ENCODE assay signal across 1 cellular context in genomic region chr12:120247621-120248030, GRCh38.
TF ChIP-seq lines count a peak whose summit lies in the region.

No MANE protein-coding gene starts in this region.

TF ChIP-seq in K562, 482 proteins besides CTCF, POLR2A, EP300 and RAD21:
- TF ChIP-seq, protein P1, sequence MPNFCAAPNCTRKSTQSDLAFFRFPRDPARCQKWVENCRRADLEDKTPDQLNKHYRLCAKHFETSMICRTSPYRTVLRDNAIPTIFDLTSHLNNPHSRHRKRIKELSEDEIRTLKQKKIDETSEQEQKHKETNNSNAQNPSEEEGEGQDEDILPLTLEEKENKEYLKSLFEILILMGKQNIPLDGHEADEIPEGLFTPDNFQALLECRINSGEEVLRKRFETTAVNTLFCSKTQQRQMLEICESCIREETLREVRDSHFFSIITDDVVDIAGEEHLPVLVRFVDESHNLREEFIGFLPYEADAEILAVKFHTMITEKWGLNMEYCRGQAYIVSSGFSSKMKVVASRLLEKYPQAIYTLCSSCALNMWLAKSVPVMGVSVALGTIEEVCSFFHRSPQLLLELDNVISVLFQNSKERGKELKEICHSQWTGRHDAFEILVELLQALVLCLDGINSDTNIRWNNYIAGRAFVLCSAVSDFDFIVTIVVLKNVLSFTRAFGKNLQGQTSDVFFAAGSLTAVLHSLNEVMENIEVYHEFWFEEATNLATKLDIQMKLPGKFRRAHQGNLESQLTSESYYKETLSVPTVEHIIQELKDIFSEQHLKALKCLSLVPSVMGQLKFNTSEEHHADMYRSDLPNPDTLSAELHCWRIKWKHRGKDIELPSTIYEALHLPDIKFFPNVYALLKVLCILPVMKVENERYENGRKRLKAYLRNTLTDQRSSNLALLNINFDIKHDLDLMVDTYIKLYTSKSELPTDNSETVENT (CRISPR knock-in tag; IDR thresholded peaks at IDR 0.05): no peak
- TF ChIP-seq, protein P2, sequence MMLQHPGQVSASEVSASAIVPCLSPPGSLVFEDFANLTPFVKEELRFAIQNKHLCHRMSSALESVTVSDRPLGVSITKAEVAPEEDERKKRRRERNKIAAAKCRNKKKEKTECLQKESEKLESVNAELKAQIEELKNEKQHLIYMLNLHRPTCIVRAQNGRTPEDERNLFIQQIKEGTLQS (IDR thresholded peaks at IDR 0.05): peak; percentile 67
- TF ChIP-seq, protein P2 (CRISPR knock-in tag; conservative IDR thresholded peaks at IDR 0.05): no peak
- TF ChIP-seq EGR1 (conservative IDR thresholded peaks at IDR 0.05) (peak; percentile 77), ARID1B (IDR thresholded peaks at IDR 0.05) (peak; percentile 14), ZNF146 (CRISPR knock-in tag; IDR thresholded peaks at IDR 0.05; ENCODE audit: unreplicated experiment) (no peak), ZNF253 (CRISPR knock-in tag; conservative IDR thresholded peaks at IDR 0.05) (no peak), FOSL1 (tag; conservative IDR thresholded peaks at IDR 0.05) (peak; percentile 76), SMARCA4 (IDR thresholded peaks at IDR 0.05) (peak; percentile 27; the same call in 1 of the 2 replicates), CEBPG (CRISPR knock-in tag; IDR thresholded peaks at IDR 0.05) (no peak), CEBPG (tag; conservative IDR thresholded peaks at IDR 0.05 in 1 of 2, IDR thresholded peaks at IDR 0.05 in 1 of 2) (0 out of 4 replicates have a peak, but pooled peaks of 1 of the 2 experiments have one; percentile 27), SP2 (IDR thresholded peaks at IDR 0.05; ENCODE audit: extremely low read depth, low read depth, low read length, poor library complexity, severe bottlenecking) (no peak), KAT2B (IDR thresholded peaks at IDR 0.05; ENCODE audit: low read depth, low read length) (no peak), CREM (IDR thresholded peaks at IDR 0.05; ENCODE audit: low read depth) (no peak), KDM1A (IDR thresholded peaks at IDR 0.05) (peak; percentile 51 to 67; a peak in 3 of 4 replicates), ZNF444 (CRISPR knock-in tag; IDR thresholded peaks at IDR 0.05) (no peak), AFF1 (IDR thresholded peaks at IDR 0.05; ENCODE audit: low read depth in 1 of 2, partially characterized antibody in 2 of 2) (no peak), CBX8 (IDR thresholded peaks at IDR 0.05; ENCODE audit: borderline replicate concordance, extremely low read depth, low read depth, low read length, poor library complexity, severe bottlenecking) (no peak), ZNF561 (CRISPR knock-in tag; conservative IDR thresholded peaks at IDR 0.05) (no peak), CBFA2T2 (conservative IDR thresholded peaks at IDR 0.05) (peak; percentile 23; the same call in 1 of the 2 replicates), JUND (IDR thresholded peaks at IDR 0.05; ENCODE audit: borderline replicate concordance, low read depth, low read length) (0 out of 2 replicates have a peak, but pooled peaks have one; percentile 6), JUND (tag; IDR thresholded peaks at IDR 0.05; ENCODE audit: borderline replicate concordance, low read depth, low read length) (no peak), CBFA2T3 (IDR thresholded peaks at IDR 0.05) (peak; percentile 29; the same call in 1 of the 2 replicates), ZNF263 (CRISPR knock-in tag; IDR thresholded peaks at IDR 0.05; ENCODE audit: borderline replicate concordance) (peak; percentile 31; the same call in 1 of the 2 replicates)
